In the genomic region with DNA sequence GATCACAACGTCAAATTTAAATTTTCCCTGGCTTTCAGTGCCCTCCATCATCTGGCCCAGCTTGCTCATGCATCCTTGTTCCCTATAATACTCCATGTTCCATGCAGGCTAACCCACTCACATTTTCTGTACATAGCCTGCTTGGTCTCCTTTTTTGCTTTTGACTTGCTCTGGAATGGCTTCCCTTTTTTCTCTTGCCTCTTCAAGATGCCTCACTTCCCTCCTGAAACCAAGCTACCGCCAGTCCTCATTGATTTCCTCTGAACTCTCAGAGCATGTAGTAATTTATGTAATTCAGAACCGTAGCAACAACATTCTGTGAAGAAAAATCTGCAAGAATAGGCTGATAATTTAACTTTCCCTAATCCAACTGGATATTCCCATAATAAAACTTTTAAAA, we compare ENCODE assay signal across 13 cellular contexts. TPM values are rescaled to one million over a fixed set of nuclear protein-coding genes. Genes with fewer than 3 reads are reported as not detected.
DNase-seq lines count a peak whose midpoint lies in the region; ATAC-seq and TF ChIP-seq lines count a peak whose summit lies in the region.
"Had no signal": no experiment of that assay in that cellular context is flagged by ENCODE, and none has a peak within 500 bp of the region (broad histone marks: within the 10 kb centered on the region; RNA-seq: fewer than 3 reads in every experiment).

No MANE protein-coding gene starts in this region.

- H3K9me3 Mint-ChIP-seq in activated CD4-positive, alpha-beta T cell treated with anti-CD3 and anti-CD28 coated beads, Interleukin-2, amount 10 ng/mL, durations not matched to agents 7 days and 5 days: no peaks in the 10 kb centered on the region
- no peaks in the 10 kb centered on the region for H3K9me3 Mint-ChIP-seq in brain

- peaks cover 60 to 100% (median 98%) of the 10 kb centered on the region in 6 donors for H3K4me1 ChIP-seq in spleen

- no peak overlapping the region for H3K4me3 Mint-ChIP-seq in activated CD4-positive, alpha-beta T cell treated with anti-CD3 and anti-CD28 coated beads, Interleukin-2, amount 10 ng/mL, durations not matched to agents 7 days and 5 days
- peak overlapping the region in 1 of 5 experiments; percentile 6 for H3K4me3 Mint-ChIP-seq in brain

- H3K4me3 ChIP-seq in spleen: peak overlapping the region in 1 of 8 donors; percentile 29
- H3K4me3 ChIP-seq: dorsolateral prefrontal cortex, skin epidermis, vagina had no signal

- no peaks in the 10 kb centered on the region for H3K9me3 ChIP-seq in spleen
- H3K9me3 ChIP-seq: vagina had no signal

- no peak for TF ChIP-seq POLR2A in spleen (IDR thresholded peaks at IDR 0.05)

- no peak for ATAC-seq in HG02970 (IDR thresholded peaks at IDR 0.05; ENCODE audit: low FRiP score, unreplicated experiment)
- no peak for ATAC-seq in HG03432 (IDR thresholded peaks at IDR 0.05; ENCODE audit: unreplicated experiment)

- TF ChIP-seq CTCF in brain (conservative IDR thresholded peaks at IDR 0.05): no peak
- no peak for TF ChIP-seq CTCF in spleen (IDR thresholded peaks at IDR 0.05 in 8 of 11, conservative IDR thresholded peaks at IDR 0.05 in 3 of 11)

- no peaks in the 10 kb centered on the region for H3K27me3 Mint-ChIP-seq in activated CD4-positive, alpha-beta T cell treated with anti-CD3 and anti-CD28 coated beads, Interleukin-2, amount 10 ng/mL, durations not matched to agents 7 days and 5 days
- H3K27me3 Mint-ChIP-seq in brain: no peaks in the 10 kb centered on the region

- H3K4me1 Mint-ChIP-seq in activated CD4-positive, alpha-beta T cell treated with anti-CD3 and anti-CD28 coated beads, Interleukin-2, amount 10 ng/mL, durations not matched to agents 7 days and 5 days: peaks cover 73% of the 10 kb centered on the region
- H3K4me1 Mint-ChIP-seq in brain: peaks cover 29% of the 10 kb centered on the region

- intact Hi-C loops in spleen (cut with DNase I; ENCODE audit: low total_unique reads): no loop called here

- POLR2A ChIA-PET in activated CD4-positive, alpha-beta T cell treated with anti-CD3 and anti-CD28 coated beads, Interleukin-2, amount 10 ng/mL, durations not matched to agents 7 days and 5 days (lab: Charles Lee): no interaction called here

- 24 to 43% (median 35%) methylated on average over 3 of the region's 3 CpGs for WGBS in spleen, 5 donors

- peaks cover 63% of the 10 kb centered on the region for H3K36me3 Mint-ChIP-seq in activated CD4-positive, alpha-beta T cell treated with anti-CD3 and anti-CD28 coated beads, Interleukin-2, amount 10 ng/mL, durations not matched to agents 7 days and 5 days (ENCODE audit: low read depth)
- peaks cover 11% of the 10 kb centered on the region for H3K36me3 Mint-ChIP-seq in brain

- DNase-seq in activated CD4-positive, alpha-beta T cell treated with anti-CD3 and anti-CD28 coated beads, Interleukin-2, amount 10 ng/mL, durations not matched to agents 7 days and 5 days: no peak
- DNase-seq in activated CD4-positive, alpha-beta T cell treated with anti-CD3 and anti-CD28 coated beads for 1 hour: no peak
- DNase-seq in NOMO-1 (lab: John Stamatoyannopoulos, UW; ENCODE audit: unreplicated experiment in 2 of 2) (peak; percentile 69 to 86), spleen (no peak), NAMALWA (ENCODE audit: low spot score) (no peak)
- DNase-seq: ACHN, dorsolateral prefrontal cortex, NCI-H446 had no signal

- H3K27ac ChIP-seq in spleen: peak overlapping the region in 6 of 8 donors; percentile 12 to 98 (median 57)
- H3K27ac ChIP-seq: vagina had no signal

- H3K36me3 ChIP-seq in spleen: peaks cover 0 to 83% (median 11%) of the 10 kb centered on the region in 6 donors

- CTCF ChIA-PET in activated CD4-positive, alpha-beta T cell treated with anti-CD3 and anti-CD28 coated beads, Interleukin-2, amount 10 ng/mL, durations not matched to agents 7 days and 5 days (lab: Charles Lee): interaction anchor here (0.8 to 1.4 kb wide), 4 partner anchors 11 to 288 kb away, joined by 3 to 5 read pairs (median 4); no protein-coding TSS in a partner anchor

- peak overlapping the region; percentile 67 for H3K27ac Mint-ChIP-seq in activated CD4-positive, alpha-beta T cell treated with anti-CD3 and anti-CD28 coated beads, Interleukin-2, amount 10 ng/mL, durations not matched to agents 7 days and 5 days
- peak overlapping the region in 4 of 5 experiments; percentile 0 to 63 (median 4) for H3K27ac Mint-ChIP-seq in brain

- no peaks in the 10 kb centered on the region for H3K27me3 ChIP-seq in spleen (replicated peaks in 1 of 7)
- H3K27me3 ChIP-seq: dorsolateral prefrontal cortex, vagina had no signal

RNA-seq across cellular contexts. Expression of a gene that starts 10.3 kb away (rescaled TPM):
- total RNA-seq in activated CD4-positive, alpha-beta T cell treated with anti-CD3 and anti-CD28 coated beads, Interleukin-2, amount 10 ng/mL, durations not matched to agents 7 days and 5 days: 100 to 1,000 TPM; 740 to 752 TPM
- polyA plus RNA-seq in brain (ENCODE audit: insufficient read depth, low read depth, low replicate concordance): 188 TPM
- 100 to 1,000 TPM; 241 to 608 (median 402) TPM for total RNA-seq in spleen
- 100 to 1,000 TPM; 124 to 200 (median 182) TPM for polyA plus RNA-seq in spleen

RNA-seq across cellular contexts. Expression of a gene that starts 46.2 kb away (rescaled TPM):
- total RNA-seq in activated CD4-positive, alpha-beta T cell treated with anti-CD3 and anti-CD28 coated beads, Interleukin-2, amount 10 ng/mL, durations not matched to agents 7 days and 5 days: 100 to 1,000 TPM in 1 of 2 experiments, 10 to 100 TPM in 1; 93.8 to 112 TPM
- polyA plus RNA-seq in brain (ENCODE audit: insufficient read depth, low read depth, low replicate concordance): 132 TPM
- total RNA-seq in spleen: 100 to 1,000 TPM; 180 to 282 (median 214) TPM
- polyA plus RNA-seq in spleen: 10 to 100 TPM; 57.1 to 88.0 (median 86.8) TPM

Comparison
In these comparisons a context has a peak if more than half of its experiments do, and no peak if none do; other contexts are left out.
1. DNase-seq: peak in NOMO-1 (2 of 2); none in activated CD4-positive, alpha-beta T cell treated with anti-CD3 and anti-CD28 coated beads, Interleukin-2, amount 10 ng/mL, durations not matched to agents 7 days and 5 days (single experiment), activated CD4-positive, alpha-beta T cell treated with anti-CD3 and anti-CD28 coated beads for 1 hour (single experiment), spleen (single experiment) and NAMALWA (single experiment).